ENCODE assay signal across 21 cellular contexts in the genomic region with DNA sequence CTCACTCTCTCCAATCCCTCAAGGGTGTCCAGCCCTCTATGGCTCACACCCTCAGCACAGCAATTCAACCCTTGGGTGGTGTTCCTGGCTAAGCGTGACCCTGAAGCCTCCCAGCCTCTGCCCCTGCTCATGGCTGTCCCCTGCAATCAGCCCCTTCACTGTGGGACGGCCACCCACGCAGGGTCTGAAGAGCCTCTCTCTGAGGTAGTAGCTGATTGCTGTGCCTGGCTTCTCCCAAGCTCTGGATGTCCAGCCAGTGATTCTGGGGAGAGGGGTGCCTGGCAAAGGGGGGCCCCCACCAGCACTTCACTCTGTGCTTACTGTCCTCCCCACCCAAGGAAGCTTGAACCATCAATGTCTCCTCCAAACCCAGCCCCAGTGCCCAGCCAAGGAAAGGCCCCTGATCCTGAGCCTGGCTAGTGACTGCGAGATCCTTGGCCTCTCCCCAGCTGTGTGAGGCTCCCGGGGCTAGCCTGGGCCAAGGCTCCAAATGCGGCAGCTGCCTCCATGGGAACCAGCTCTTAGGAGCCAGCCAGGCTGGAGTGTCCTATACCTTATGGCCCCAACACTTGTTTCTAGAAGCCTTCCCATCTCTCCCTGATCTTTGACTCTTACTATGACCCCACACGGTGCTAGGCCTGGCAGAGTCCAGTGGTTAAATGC. TPM values are rescaled to one million over a fixed set of nuclear protein-coding genes. Genes with fewer than 3 reads are reported as not detected.
DNase-seq lines count a peak whose midpoint lies in the region; ATAC-seq and TF ChIP-seq lines count a peak whose summit lies in the region.
"Had no signal": no experiment of that assay in that cellular context is flagged by ENCODE, and none has a peak within 500 bp of the region (broad histone marks: within the 10 kb centered on the region; RNA-seq: fewer than 3 reads in every experiment).

No MANE protein-coding gene starts in this region.

- no peak for TF ChIP-seq EP300 in ovary (IDR thresholded peaks at IDR 0.05)

- H3K4me3 ChIP-seq in CD8-positive, alpha-beta T cell (ENCODE audit: low read depth, low read length), result no peak overlapping the region
- no peak overlapping the region for H3K4me3 ChIP-seq in ascending aorta
- H3K4me3 ChIP-seq in ovary, result no peak overlapping the region
- H3K4me3 ChIP-seq: cardiac muscle cell, SJSA1, smooth muscle cell, testis had no signal

- 72 to 80% (median 78%) methylated on average over 7 of the region's 7 CpGs for WGBS in ovary, 3 donors

- CTCF ChIA-PET in CD8-positive, alpha-beta T cell (lab: Charles Lee), result interaction anchor here (1.5 to 2.0 kb wide), 2 partner anchors 21 to 95 kb away, joined by 5 to 8 read pairs; no protein-coding TSS in a partner anchor

- intact Hi-C loops in CD8-positive, alpha-beta T cell (cut with DNase I, micrococcal nuclease), result no loop called here
- intact Hi-C loops in ascending aorta (cut with DNase I) (no loop called here), left cardiac atrium (cut with DNase I) (loop anchor here in 1 of 2 donors (5.0 kb wide), 1 partner anchor 96 kb away; no protein-coding TSS in a partner anchor), ovary (cut with DNase I) (no loop called here)

- H3K27ac Mint-ChIP-seq in CD8-positive, alpha-beta T cell, result peak overlapping the region; percentile 5
- H3K27ac Mint-ChIP-seq in stimulated activated naive B cell treated with anti-CD40 and anti-IgM and Interleukin-4, amounts not matched to agents 10 μg/mL and 1 μg/mL and 100 μg/mL, for 72 hours, result no peak overlapping the region
- H3K27ac Mint-ChIP-seq: activated naive CD8-positive, alpha-beta T cell treated with anti-CD3 and anti-CD28 coated beads, Interleukin-2, amount 10 ng/mL, durations not matched to agents 7 days and 5 days had no signal

- peaks cover 7% of the 10 kb centered on the region for H3K4me1 Mint-ChIP-seq in CD8-positive, alpha-beta T cell (ENCODE audit: low read depth)
- H3K4me1 Mint-ChIP-seq in stimulated activated naive B cell treated with anti-CD40 and anti-IgM and Interleukin-4, amounts not matched to agents 10 μg/mL and 1 μg/mL and 100 μg/mL, for 72 hours, result no peaks in the 10 kb centered on the region

- ATAC-seq in CD8-positive, alpha-beta T cell, result no peak
- ATAC-seq in left cardiac atrium (peak in 1 of 2 donors; percentile 13), HG02981 (IDR thresholded peaks at IDR 0.05; ENCODE audit: unreplicated experiment) (no peak)
- ATAC-seq in stimulated activated naive B cell treated with anti-CD40 and anti-IgM and Interleukin-4, amounts not matched to agents 10 μg/mL and 1 μg/mL and 100 μg/mL, for 72 hours (replicated peaks), result no peak

- H3K36me3 Mint-ChIP-seq in CD8-positive, alpha-beta T cell, result peaks cover 19% of the 10 kb centered on the region
- H3K36me3 Mint-ChIP-seq in stimulated activated naive B cell treated with anti-CD40 and anti-IgM and Interleukin-4, amounts not matched to agents 10 μg/mL and 1 μg/mL and 100 μg/mL, for 72 hours, result no peaks in the 10 kb centered on the region
- H3K36me3 Mint-ChIP-seq: activated naive CD8-positive, alpha-beta T cell treated with anti-CD3 and anti-CD28 coated beads, Interleukin-2, amount 10 ng/mL, durations not matched to agents 7 days and 5 days had no signal

- no peak for DNase-seq in CD8-positive, alpha-beta T cell
- DNase-seq in ascending aorta (ENCODE audit: low spot score in 2 of 2), result peak in 1 of 2 donors; percentile 60
- DNase-seq in left cardiac atrium, result peak; percentile 34
- DNase-seq in ovary, result peak in 3 of 5 donors; percentile 14 to 31 (median 18)
- DNase-seq in stimulated activated naive B cell treated with anti-CD40 and anti-IgM and Interleukin-4, amounts not matched to agents 10 μg/mL and 1 μg/mL and 100 μg/mL, for 72 hours, result no peak
- DNase-seq in anterior cingulate cortex (lab: John Stamatoyannopoulos, UW), result no peak
- DNase-seq in NCI-H510A (lab: John Stamatoyannopoulos, UW), result no peak
- DNase-seq: ACHN; activated CD4-positive, CD25-positive, alpha-beta regulatory T cell treated with anti-CD3 and anti-CD28 coated beads, Interleukin-2, amount 50 U/mL, for 72 hours; activated CD8-positive, alpha-beta memory T cell treated with anti-CD3 and anti-CD28 coated beads for 24 hours; activated naive CD8-positive, alpha-beta T cell treated with anti-CD3 and anti-CD28 coated beads, Interleukin-2, amount 10 ng/mL, durations not matched to agents 7 days and 5 days; DMS53; effector memory CD4-positive, alpha-beta T cell; NCI-H1417; NCI-H2171; testis had no signal

- H3K9me3 ChIP-seq in CD8-positive, alpha-beta T cell (ENCODE audit: low read length), result no peaks in the 10 kb centered on the region
- no peaks in the 10 kb centered on the region for H3K9me3 ChIP-seq in ascending aorta
- H3K9me3 ChIP-seq in ovary, result no peaks in the 10 kb centered on the region
- H3K9me3 ChIP-seq: SJSA1, testis had no signal

- POLR2A ChIA-PET in CD8-positive, alpha-beta T cell (lab: Charles Lee), result interaction anchor here (0.6 kb wide), 1 partner anchor 891 kb away, joined by 5 read pairs; no protein-coding TSS in a partner anchor

- no peak for TF ChIP-seq POLR2A in ovary (IDR thresholded peaks at IDR 0.05)

- H3K4me1 ChIP-seq in CD8-positive, alpha-beta T cell (ENCODE audit: insufficient read depth, low read length), result peaks cover under 1% of the 10 kb centered on the region
- H3K4me1 ChIP-seq in ascending aorta (peaks cover under 1 to 10% of the 10 kb centered on the region in 2 donors), ovary (ENCODE audit: insufficient read depth) (peaks cover 9% of the 10 kb centered on the region)
- H3K4me1 ChIP-seq: SJSA1 had no signal

- TF ChIP-seq CTCF in CD8-positive, alpha-beta T cell (IDR thresholded peaks at IDR 0.05), result no peak
- no peak for TF ChIP-seq CTCF in ascending aorta (IDR thresholded peaks at IDR 0.05)
- no peak for TF ChIP-seq CTCF in ovary (IDR thresholded peaks at IDR 0.05)

- H3K27me3 ChIP-seq in CD8-positive, alpha-beta T cell (ENCODE audit: insufficient read depth, low read length), result no peaks in the 10 kb centered on the region
- H3K27me3 ChIP-seq in ascending aorta (no peaks in the 10 kb centered on the region), ovary (no peaks in the 10 kb centered on the region)
- H3K27me3 ChIP-seq: cardiac muscle cell, SJSA1, testis had no signal

- no peak overlapping the region for H3K4me3 Mint-ChIP-seq in CD8-positive, alpha-beta T cell
- H3K4me3 Mint-ChIP-seq in stimulated activated naive B cell treated with anti-CD40 and anti-IgM and Interleukin-4, amounts not matched to agents 10 μg/mL and 1 μg/mL and 100 μg/mL, for 72 hours, result no peak overlapping the region
- H3K4me3 Mint-ChIP-seq: activated naive CD8-positive, alpha-beta T cell treated with anti-CD3 and anti-CD28 coated beads, Interleukin-2, amount 10 ng/mL, durations not matched to agents 7 days and 5 days had no signal

- H3K36me3 ChIP-seq in CD8-positive, alpha-beta T cell (ENCODE audit: insufficient read depth, low read length), result no peaks in the 10 kb centered on the region
- H3K36me3 ChIP-seq in ascending aorta (peaks cover 65 to 87% of the 10 kb centered on the region in 2 donors), ovary (no peaks in the 10 kb centered on the region)

- no peaks in the 10 kb centered on the region for H3K9me3 Mint-ChIP-seq in CD8-positive, alpha-beta T cell
- no peaks in the 10 kb centered on the region for H3K9me3 Mint-ChIP-seq in stimulated activated naive B cell treated with anti-CD40 and anti-IgM and Interleukin-4, amounts not matched to agents 10 μg/mL and 1 μg/mL and 100 μg/mL, for 72 hours
- H3K9me3 Mint-ChIP-seq: activated naive CD8-positive, alpha-beta T cell treated with anti-CD3 and anti-CD28 coated beads, Interleukin-2, amount 10 ng/mL, durations not matched to agents 7 days and 5 days had no signal

- no peaks in the 10 kb centered on the region for H3K27me3 Mint-ChIP-seq in CD8-positive, alpha-beta T cell (ENCODE audit: low read depth)
- H3K27me3 Mint-ChIP-seq in stimulated activated naive B cell treated with anti-CD40 and anti-IgM and Interleukin-4, amounts not matched to agents 10 μg/mL and 1 μg/mL and 100 μg/mL, for 72 hours, result no peaks in the 10 kb centered on the region
- H3K27me3 Mint-ChIP-seq: activated naive CD8-positive, alpha-beta T cell treated with anti-CD3 and anti-CD28 coated beads, Interleukin-2, amount 10 ng/mL, durations not matched to agents 7 days and 5 days had no signal

- no peak overlapping the region for H3K27ac ChIP-seq in CD8-positive, alpha-beta T cell (ENCODE audit: low read depth, low read length)
- H3K27ac ChIP-seq in ascending aorta (peak overlapping the region; percentile 7 to 48), ovary (no peak overlapping the region)
- H3K27ac ChIP-seq: cardiac muscle cell, SJSA1, testis had no signal

RNA-seq across cellular contexts. Expression of gene MTSS2, which starts 9.9 kb away (rescaled TPM):
- 10 to 100 TPM; 27.9 to 28.4 TPM for total RNA-seq in CD8-positive, alpha-beta T cell
- total RNA-seq in ascending aorta, result 98.6 TPM
- 10 to 100 TPM; 50.7 to 51.4 TPM for total RNA-seq in left cardiac atrium
- 10 to 100 TPM; 19.6 to 93.5 (median 40.2) TPM for total RNA-seq in ovary
- 10 to 100 TPM in 1 of 2 donors, 1 to 10 TPM in 1; 8.4 to 52.5 TPM for polyA plus RNA-seq in ovary

RNA-seq across cellular contexts. Expression of gene IL34, which starts 29.6 kb away (rescaled TPM):
- under 1 TPM; 0.84 to 0.86 TPM for total RNA-seq in CD8-positive, alpha-beta T cell
- total RNA-seq in ascending aorta, result 116 TPM
- 1 to 10 TPM; 1.4 to 4.0 TPM for total RNA-seq in left cardiac atrium
- total RNA-seq in ovary, result 1 to 10 TPM in 6 of 7 donors, under 1 TPM in 1; 0.91 to 4.0 (median 1.9) TPM
- polyA plus RNA-seq in ovary, result 1 to 10 TPM in 1 of 2 donors, under 1 TPM in 1; 0.88 to 1.8 TPM
- total RNA-seq: cardiac muscle cell, HT1080, smooth muscle cell had no signal
- polyA plus RNA-seq: cardiac muscle cell had no signal

Comparison
In these comparisons a context has a peak if more than half of its experiments do, and no peak if none do; other contexts are left out.
1. DNase-seq: peak in left cardiac atrium (single experiment) and ovary (3 of 5); none in CD8-positive, alpha-beta T cell (0 of 7), stimulated activated naive B cell treated with anti-CD40 and anti-IgM and Interleukin-4, amounts not matched to agents 10 μg/mL and 1 μg/mL and 100 μg/mL, for 72 hours (single experiment), anterior cingulate cortex (0 of 58) and NCI-H510A (single experiment).
2. H3K27ac ChIP-seq: peak in ascending aorta (2 of 2); none in CD8-positive, alpha-beta T cell (single experiment) and ovary (0 of 2).
3. RNA of gene IL34, which starts 29.6 kb away (total RNA-seq): 116 TPM in ascending aorta (single experiment); 1.4 to 4.0 TPM in left cardiac atrium, 0.91 to 4.0 TPM in ovary and 0.84 to 0.86 TPM in CD8-positive, alpha-beta T cell; every median in the first group is over 10 times any median in the second.